2 cellular contexts compared by ENCODE assay signal in the genomic region with DNA sequence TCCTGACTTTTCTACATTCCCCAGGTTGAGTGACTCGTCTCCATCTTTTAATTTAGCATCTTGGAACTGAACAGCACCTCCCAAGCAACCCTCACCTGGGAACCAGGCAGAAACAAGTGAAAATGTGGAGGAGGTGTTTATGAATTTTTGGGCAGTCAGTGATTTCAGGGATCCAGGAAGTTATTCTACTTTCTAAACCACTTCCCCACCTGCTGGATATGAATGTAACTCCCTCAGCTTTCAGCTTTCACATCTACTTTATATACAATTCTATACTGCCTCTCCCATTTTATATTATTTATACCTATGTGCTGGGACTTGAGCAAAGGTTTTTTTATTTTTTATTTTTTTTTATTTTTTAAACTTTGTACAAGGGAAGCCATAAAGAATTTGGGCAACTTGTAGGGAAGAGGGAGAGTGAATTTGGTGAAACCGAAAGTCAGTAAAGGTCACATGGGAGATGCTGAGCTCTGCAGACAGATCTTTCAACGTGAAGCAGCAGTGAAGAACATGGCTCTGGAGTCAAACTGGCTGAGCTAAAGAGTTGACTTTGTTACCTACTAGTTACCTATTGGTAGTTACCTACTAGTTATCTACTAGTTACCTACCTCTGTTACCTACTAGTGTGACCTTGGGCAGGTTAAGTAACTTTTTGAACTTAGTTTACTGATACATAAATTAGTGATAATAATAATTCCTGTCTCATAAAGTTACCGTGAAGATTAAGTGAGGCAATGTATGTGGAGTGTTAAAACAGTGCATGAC.
TF ChIP-seq lines count a peak whose summit lies in the region.

No MANE protein-coding gene starts in this region.

TF ChIP-seq in A549, 52 proteins besides CTCF, POLR2A, EP300 and RAD21:
- TF ChIP-seq, protein P1, sequence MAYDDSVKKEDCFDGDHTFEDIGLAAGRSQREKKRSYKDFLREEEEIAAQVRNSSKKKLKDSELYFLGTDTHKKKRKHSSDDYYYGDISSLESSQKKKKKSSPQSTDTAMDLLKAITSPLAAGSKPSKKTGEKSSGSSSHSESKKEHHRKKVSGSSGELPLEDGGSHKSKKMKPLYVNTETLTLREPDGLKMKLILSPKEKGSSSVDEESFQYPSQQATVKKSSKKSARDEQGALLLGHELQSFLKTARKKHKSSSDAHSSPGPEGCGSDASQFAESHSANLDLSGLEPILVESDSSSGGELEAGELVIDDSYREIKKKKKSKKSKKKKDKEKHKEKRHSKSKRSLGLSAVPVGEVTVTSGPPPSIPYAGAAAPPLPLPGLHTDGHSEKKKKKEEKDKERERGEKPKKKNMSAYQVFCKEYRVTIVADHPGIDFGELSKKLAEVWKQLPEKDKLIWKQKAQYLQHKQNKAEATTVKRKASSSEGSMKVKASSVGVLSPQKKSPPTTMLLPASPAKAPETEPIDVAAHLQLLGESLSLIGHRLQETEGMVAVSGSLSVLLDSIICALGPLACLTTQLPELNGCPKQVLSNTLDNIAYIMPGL (CRISPR knock-in tag; IDR thresholded peaks at IDR 0.05; ENCODE audit: borderline replicate concordance) = no peak
- TF ChIP-seq POLR2AphosphoS2 (conservative IDR thresholded peaks at IDR 0.05; ENCODE audit: low read length) (no peak), FOSL2 (IDR thresholded peaks at IDR 0.05) (no peak), FOSL2 (CRISPR knock-in tag; IDR thresholded peaks at IDR 0.05) (no peak), MAFK (IDR thresholded peaks at IDR 0.05; ENCODE audit: partially characterized antibody) (no peak), PHF8 (IDR thresholded peaks at IDR 0.05; ENCODE audit: borderline replicate concordance, low read depth) (no peak), GATA3 (IDR thresholded peaks at IDR 0.05; ENCODE audit: borderline replicate concordance) (no peak), ZC3H11A (IDR thresholded peaks at IDR 0.05) (no peak), MAZ (IDR thresholded peaks at IDR 0.05; ENCODE audit: borderline replicate concordance, low read depth, low read length) (no peak), ZNF302 (CRISPR knock-in tag; IDR thresholded peaks at IDR 0.05) (no peak), RCOR1 (IDR thresholded peaks at IDR 0.05; ENCODE audit: low read depth, low read length) (no peak), JUNB (IDR thresholded peaks at IDR 0.05) (no peak), CHD4 (IDR thresholded peaks at IDR 0.05; ENCODE audit: borderline replicate concordance) (no peak), HES2 (IDR thresholded peaks at IDR 0.05) (no peak), PBX3 (IDR thresholded peaks at IDR 0.05) (no peak), MYC (IDR thresholded peaks at IDR 0.05; ENCODE audit: borderline replicate concordance, low read length) (no peak)
- TF ChIP-seq, protein P2, sequence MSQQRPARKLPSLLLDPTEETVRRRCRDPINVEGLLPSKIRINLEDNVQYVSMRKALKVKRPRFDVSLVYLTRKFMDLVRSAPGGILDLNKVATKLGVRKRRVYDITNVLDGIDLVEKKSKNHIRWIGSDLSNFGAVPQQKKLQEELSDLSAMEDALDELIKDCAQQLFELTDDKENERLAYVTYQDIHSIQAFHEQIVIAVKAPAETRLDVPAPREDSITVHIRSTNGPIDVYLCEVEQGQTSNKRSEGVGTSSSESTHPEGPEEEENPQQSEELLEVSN (IDR thresholded peaks at IDR 0.05; ENCODE audit: borderline replicate concordance, low read depth) = no peak
- TF ChIP-seq, protein P3, sequence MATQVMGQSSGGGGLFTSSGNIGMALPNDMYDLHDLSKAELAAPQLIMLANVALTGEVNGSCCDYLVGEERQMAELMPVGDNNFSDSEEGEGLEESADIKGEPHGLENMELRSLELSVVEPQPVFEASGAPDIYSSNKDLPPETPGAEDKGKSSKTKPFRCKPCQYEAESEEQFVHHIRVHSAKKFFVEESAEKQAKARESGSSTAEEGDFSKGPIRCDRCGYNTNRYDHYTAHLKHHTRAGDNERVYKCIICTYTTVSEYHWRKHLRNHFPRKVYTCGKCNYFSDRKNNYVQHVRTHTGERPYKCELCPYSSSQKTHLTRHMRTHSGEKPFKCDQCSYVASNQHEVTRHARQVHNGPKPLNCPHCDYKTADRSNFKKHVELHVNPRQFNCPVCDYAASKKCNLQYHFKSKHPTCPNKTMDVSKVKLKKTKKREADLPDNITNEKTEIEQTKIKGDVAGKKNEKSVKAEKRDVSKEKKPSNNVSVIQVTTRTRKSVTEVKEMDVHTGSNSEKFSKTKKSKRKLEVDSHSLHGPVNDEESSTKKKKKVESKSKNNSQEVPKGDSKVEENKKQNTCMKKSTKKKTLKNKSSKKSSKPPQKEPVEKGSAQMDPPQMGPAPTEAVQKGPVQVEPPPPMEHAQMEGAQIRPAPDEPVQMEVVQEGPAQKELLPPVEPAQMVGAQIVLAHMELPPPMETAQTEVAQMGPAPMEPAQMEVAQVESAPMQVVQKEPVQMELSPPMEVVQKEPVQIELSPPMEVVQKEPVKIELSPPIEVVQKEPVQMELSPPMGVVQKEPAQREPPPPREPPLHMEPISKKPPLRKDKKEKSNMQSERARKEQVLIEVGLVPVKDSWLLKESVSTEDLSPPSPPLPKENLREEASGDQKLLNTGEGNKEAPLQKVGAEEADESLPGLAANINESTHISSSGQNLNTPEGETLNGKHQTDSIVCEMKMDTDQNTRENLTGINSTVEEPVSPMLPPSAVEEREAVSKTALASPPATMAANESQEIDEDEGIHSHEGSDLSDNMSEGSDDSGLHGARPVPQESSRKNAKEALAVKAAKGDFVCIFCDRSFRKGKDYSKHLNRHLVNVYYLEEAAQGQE (IDR thresholded peaks at IDR 0.05) = no peak
TF ChIP-seq in A549: peak in this region for 0.

TF ChIP-seq in HEK293, 187 proteins besides CTCF, POLR2A, EP300 and RAD21 (continued from another document):
- no peak for TF ChIP-seq ZNF366 (tag by site-specific recombination; conservative IDR thresholded peaks at IDR 0.05)
- TF ChIP-seq ZNF10 (tag by site-specific recombination; IDR thresholded peaks at IDR 0.05) = no peak
- TF ChIP-seq, protein P4, sequence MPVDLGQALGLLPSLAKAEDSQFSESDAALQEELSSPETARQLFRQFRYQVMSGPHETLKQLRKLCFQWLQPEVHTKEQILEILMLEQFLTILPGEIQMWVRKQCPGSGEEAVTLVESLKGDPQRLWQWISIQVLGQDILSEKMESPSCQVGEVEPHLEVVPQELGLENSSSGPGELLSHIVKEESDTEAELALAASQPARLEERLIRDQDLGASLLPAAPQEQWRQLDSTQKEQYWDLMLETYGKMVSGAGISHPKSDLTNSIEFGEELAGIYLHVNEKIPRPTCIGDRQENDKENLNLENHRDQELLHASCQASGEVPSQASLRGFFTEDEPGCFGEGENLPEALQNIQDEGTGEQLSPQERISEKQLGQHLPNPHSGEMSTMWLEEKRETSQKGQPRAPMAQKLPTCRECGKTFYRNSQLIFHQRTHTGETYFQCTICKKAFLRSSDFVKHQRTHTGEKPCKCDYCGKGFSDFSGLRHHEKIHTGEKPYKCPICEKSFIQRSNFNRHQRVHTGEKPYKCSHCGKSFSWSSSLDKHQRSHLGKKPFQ (tag by site-specific recombination; IDR thresholded peaks at IDR 0.05) = no peak
